8 cellular contexts compared by ENCODE assay signal in the genomic region with DNA sequence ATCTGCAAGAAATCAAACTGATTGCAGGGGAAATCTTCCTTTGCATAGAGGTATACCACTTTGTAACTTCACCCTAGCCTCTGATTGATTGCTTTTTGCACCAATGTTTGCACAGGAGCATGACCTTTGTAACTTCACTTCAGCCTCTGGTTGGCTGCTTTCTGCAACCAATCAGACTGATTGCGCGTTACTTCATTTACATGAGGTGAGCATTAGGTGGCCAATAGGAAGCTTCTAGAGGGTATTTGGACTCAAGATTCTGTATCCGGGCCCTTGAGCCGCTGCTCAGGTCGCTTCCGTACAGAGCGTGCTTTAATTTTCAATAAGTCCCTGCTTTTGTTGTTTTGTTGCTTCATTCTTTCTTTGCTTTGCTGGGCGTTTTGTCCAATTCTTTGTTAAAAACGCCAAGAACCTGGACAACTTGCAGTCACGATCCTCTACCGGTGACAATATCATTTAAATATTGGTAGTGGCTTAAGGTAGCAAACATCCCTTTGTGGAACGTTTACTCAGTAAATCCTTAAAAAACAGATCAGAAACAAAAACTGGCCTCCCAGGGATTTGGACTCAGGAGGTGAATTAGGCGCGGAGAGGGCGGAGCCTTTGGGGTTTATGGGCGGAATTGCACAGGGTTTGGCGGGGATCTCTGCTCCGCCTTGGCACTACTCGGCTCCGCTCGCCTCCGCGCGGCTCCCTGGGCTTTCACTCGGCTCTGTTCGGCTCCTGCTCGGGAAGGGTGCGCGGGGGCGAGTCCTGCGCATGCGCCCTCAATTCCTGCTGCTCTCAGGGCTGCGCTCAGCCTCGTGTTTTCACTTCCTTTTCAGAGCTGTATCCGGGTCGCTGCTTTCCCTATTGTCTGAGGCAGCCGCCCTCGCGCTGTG. TPM values are rescaled to one million over a fixed set of nuclear protein-coding genes. Genes with fewer than 3 reads are reported as not detected.
A peak's percentile ranks its signal among the peaks of the same experiment; 100 is the strongest.
DNase-seq lines count a peak whose midpoint lies in the region; ATAC-seq and TF ChIP-seq lines count a peak whose summit lies in the region.

A gene with protein sequence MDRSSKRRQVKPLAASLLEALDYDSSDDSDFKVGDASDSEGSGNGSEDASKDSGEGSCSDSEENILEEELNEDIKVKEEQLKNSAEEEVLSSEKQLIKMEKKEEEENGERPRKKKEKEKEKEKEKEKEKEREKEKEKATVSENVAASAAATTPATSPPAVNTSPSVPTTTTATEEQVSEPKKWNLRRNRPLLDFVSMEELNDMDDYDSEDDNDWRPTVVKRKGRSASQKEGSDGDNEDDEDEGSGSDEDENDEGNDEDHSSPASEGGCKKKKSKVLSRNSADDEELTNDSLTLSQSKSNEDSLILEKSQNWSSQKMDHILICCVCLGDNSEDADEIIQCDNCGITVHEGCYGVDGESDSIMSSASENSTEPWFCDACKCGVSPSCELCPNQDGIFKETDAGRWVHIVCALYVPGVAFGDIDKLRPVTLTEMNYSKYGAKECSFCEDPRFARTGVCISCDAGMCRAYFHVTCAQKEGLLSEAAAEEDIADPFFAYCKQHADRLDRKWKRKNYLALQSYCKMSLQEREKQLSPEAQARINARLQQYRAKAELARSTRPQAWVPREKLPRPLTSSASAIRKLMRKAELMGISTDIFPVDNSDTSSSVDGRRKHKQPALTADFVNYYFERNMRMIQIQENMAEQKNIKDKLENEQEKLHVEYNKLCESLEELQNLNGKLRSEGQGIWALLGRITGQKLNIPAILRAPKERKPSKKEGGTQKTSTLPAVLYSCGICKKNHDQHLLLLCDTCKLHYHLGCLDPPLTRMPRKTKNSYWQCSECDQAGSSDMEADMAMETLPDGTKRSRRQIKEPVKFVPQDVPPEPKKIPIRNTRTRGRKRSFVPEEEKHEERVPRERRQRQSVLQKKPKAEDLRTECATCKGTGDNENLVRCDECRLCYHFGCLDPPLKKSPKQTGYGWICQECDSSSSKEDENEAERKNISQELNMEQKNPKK (plus strand): TSS at position 812 of the 881 bp plus-strand sequence. CDS start 452 bp downstream, outside the sequence.

- H3K4me1 Mint-ChIP-seq in IgD-negative memory B cell = peaks cover 17 to 31% (median 18%) of the 10 kb centered on the region in 3 donors

- H3K36me3 Mint-ChIP-seq in IgD-negative memory B cell = peaks cover 7% of the 10 kb centered on the region

- peak within 1 kb of the TSS; percentile 65 to 97 (median 88) for H3K27ac Mint-ChIP-seq in IgD-negative memory B cell

- H3K27me3 Mint-ChIP-seq in IgD-negative memory B cell = no peaks in the 10 kb centered on the region

- H3K4me1 ChIP-seq in mononuclear cell (ENCODE audit: insufficient read depth, low read length) = peaks cover 18% of the 10 kb centered on the region

- H3K9me3 ChIP-seq in mononuclear cell (ENCODE audit: low read depth, low read length) = no peaks in the 10 kb centered on the region

- DNase-seq in DMS 273 treated with DMSO at 0.1 percent for 48 hours (lab: John Stamatoyannopoulos, UW) (peak; percentile 99), OCI-M2 (lab: John Stamatoyannopoulos, UW; ENCODE audit: unreplicated experiment) (peak; percentile 74), activated T-cell treated with anti-CD3 and anti-CD28 coated beads for 4 hours (peak; percentile 90), epithelial cell of esophagus (ENCODE audit: low read depth) (peak; percentile 98)
- DNase-seq in stimulated activated CD8-positive, alpha-beta memory T cell treated with anti-CD3 and anti-CD28 coated beads, Interleukin-4, amount 100 ng/mL, for 1 hour (ENCODE audit: low read depth in 2 of 2, low spot score in 1 of 2) = peak; percentile 79 to 90

- peaks cover 0 to 2% (median 0%) of the 10 kb centered on the region in 3 donors for H3K9me3 Mint-ChIP-seq in IgD-negative memory B cell

- no peak for TF ChIP-seq CTCF in epithelial cell of esophagus (IDR thresholded peaks at IDR 0.05; ENCODE audit: insufficient read depth, low read depth, low read length, missing control alignments)

- ATAC-seq in GM21529 (IDR thresholded peaks at IDR 0.05; ENCODE audit: unreplicated experiment) = peak; percentile 96

- peak within 1 kb of the TSS; percentile 85 to 98 (median 94) for H3K4me3 Mint-ChIP-seq in IgD-negative memory B cell

- peak within 1 kb of the TSS; percentile 79 for H3K4me3 ChIP-seq in epithelial cell of esophagus (ENCODE audit: low read length)
- H3K4me3 ChIP-seq in mononuclear cell (ENCODE audit: low read length) = peak within 1 kb of the TSS; percentile 50

- H3K27me3 ChIP-seq in mononuclear cell (ENCODE audit: insufficient read depth, low read length) = peaks cover 13% of the 10 kb centered on the region

RNA-seq across cellular contexts. Expression of the gene that starts here (rescaled TPM):
- 11.9 TPM for polyA plus RNA-seq in IgD-negative memory B cell
- total RNA-seq in mononuclear cell = 21.9 TPM

Comparison
In these comparisons a context has a peak if more than half of its experiments do, and no peak if none do; other contexts are left out.
1. Peak in every context shown above with its lines: DNase-seq, ATAC-seq and H3K4me3 ChIP-seq.